2 cellular contexts compared by ENCODE assay signal in genomic region chr2:189442468-189442867, GRCh38.
TF ChIP-seq lines count a peak whose summit lies in the region.

No MANE protein-coding gene starts in this region.

TF ChIP-seq in SK-N-SH, 30 proteins besides CTCF, POLR2A, EP300 and RAD21 (continued from another document):
- TF ChIP-seq IRF3 (IDR thresholded peaks at IDR 0.05; ENCODE audit: low read depth, low read length) (no peak), TEAD4 (IDR thresholded peaks at IDR 0.05; ENCODE audit: borderline replicate concordance, insufficient read depth) (no peak), RFX5 (IDR thresholded peaks at IDR 0.05; ENCODE audit: low read length) (no peak), MXI1 (IDR thresholded peaks at IDR 0.05; ENCODE audit: low read depth, low read length) (no peak)
TF ChIP-seq in SK-N-SH: peak in this region for 0.

TF ChIP-seq in SK-N-SH treated with all-trans-retinoic acid at 6 μM for 48 hours, 23 proteins besides CTCF, POLR2A, EP300 and RAD21 (continued from another document):
- no peak for TF ChIP-seq TSHZ2 (CRISPR knock-in tag; IDR thresholded peaks at IDR 0.05)
- TF ChIP-seq SNAI2 (CRISPR knock-in tag; IDR thresholded peaks at IDR 0.05), result no peak
- no peak for TF ChIP-seq POU6F1 (CRISPR knock-in tag; IDR thresholded peaks at IDR 0.05; ENCODE audit: borderline replicate concordance, low read depth)
- TF ChIP-seq CSRNP3 (CRISPR knock-in tag; IDR thresholded peaks at IDR 0.05), result no peak
- TF ChIP-seq TCF4 (CRISPR knock-in tag; IDR thresholded peaks at IDR 0.05; ENCODE audit: borderline replicate concordance), result no peak
